21 cellular contexts compared by ENCODE assay signal in the genomic region with DNA sequence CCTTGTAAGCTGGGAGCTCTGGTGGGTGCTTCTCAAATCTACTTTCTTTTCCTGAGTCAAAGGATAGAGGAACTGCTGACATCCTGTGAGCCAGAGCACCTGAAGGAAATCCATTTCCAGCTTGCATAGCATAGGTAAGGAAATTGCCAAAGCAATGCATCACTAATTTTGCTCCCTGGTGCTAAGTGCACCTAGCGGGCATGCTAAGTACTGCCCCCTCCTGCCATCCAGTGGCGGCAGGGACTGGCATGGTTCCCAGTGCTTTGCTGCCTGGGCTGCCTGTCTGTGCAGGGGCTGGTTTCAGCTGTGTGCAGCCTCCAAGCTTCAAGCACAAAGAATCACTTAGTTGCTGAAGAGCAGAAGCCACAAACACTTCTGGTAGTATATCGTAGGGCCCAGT.
DNase-seq lines count a peak whose midpoint lies in the region; ATAC-seq and TF ChIP-seq lines count a peak whose summit lies in the region.
"Had no signal": no experiment of that assay in that cellular context is flagged by ENCODE, and none has a peak within 500 bp of the region (broad histone marks: within the 10 kb centered on the region; RNA-seq: fewer than 3 reads in every experiment).

No MANE protein-coding gene starts in this region.

- H3K4me3 ChIP-seq in thyroid gland (replicated peaks in 1 of 3) (no peak overlapping the region), PC-9 (no peak overlapping the region), adrenal gland (no peak overlapping the region)
- H3K4me3 ChIP-seq: ascending aorta, colonic mucosa, Peyer's patch, prostate gland, uterus had no signal

- H3K4me2 ChIP-seq in PC-9 = no peak overlapping the region

- no peaks in the 10 kb centered on the region for H3K9me2 ChIP-seq in PC-9 (ENCODE audit: insufficient read depth)

- no peaks in the 10 kb centered on the region for H3K79me2 ChIP-seq in PC-9 (ENCODE audit: low read depth)

- TF ChIP-seq POLR2A in thyroid gland (IDR thresholded peaks at IDR 0.05) (no peak), adrenal gland (IDR thresholded peaks at IDR 0.05) (no peak)

- peaks cover 10% of the 10 kb centered on the region for H3K4me1 Mint-ChIP-seq in activated naive CD8-positive, alpha-beta T cell treated with anti-CD3 and anti-CD28 coated beads for 36 hours
- no peaks in the 10 kb centered on the region for H3K4me1 Mint-ChIP-seq in activated naive CD8-positive, alpha-beta T cell treated with anti-CD3 and anti-CD28 coated beads, Interleukin-2, amount 50 U/mL, for 24 hours
- H3K4me1 Mint-ChIP-seq: activated T-helper 17 cell treated with anti-CD3 and anti-CD28 coated beads, Interleukin-2, amount 50 U/mL, for 72 hours had no signal

- peaks cover 20% of the 10 kb centered on the region for H3K36me3 Mint-ChIP-seq in activated naive CD8-positive, alpha-beta T cell treated with anti-CD3 and anti-CD28 coated beads for 36 hours
- peaks cover 11% of the 10 kb centered on the region for H3K36me3 Mint-ChIP-seq in activated naive CD8-positive, alpha-beta T cell treated with anti-CD3 and anti-CD28 coated beads, Interleukin-2, amount 50 U/mL, for 24 hours (ENCODE audit: low read depth)
- H3K36me3 Mint-ChIP-seq in activated naive CD4-positive, alpha-beta T cell treated with anti-CD3 and anti-CD28 coated beads, Interleukin-2, amount 50 U/mL, for 72 hours = peaks cover 10 to 18% of the 10 kb centered on the region in 2 donors

- no peaks in the 10 kb centered on the region for H3K27me3 Mint-ChIP-seq in activated naive CD8-positive, alpha-beta T cell treated with anti-CD3 and anti-CD28 coated beads for 36 hours
- H3K27me3 Mint-ChIP-seq in activated naive CD8-positive, alpha-beta T cell treated with anti-CD3 and anti-CD28 coated beads, Interleukin-2, amount 50 U/mL, for 24 hours = no peaks in the 10 kb centered on the region
- H3K27me3 Mint-ChIP-seq: activated T-helper 17 cell treated with anti-CD3 and anti-CD28 coated beads, Interleukin-2, amount 50 U/mL, for 72 hours; naive thymus-derived CD8-positive, alpha-beta T cell; stimulated activated naive CD8-positive, alpha-beta T cell treated with anti-CD3 and anti-CD28 coated beads, Interleukin-15, amount 100 ng/mL, for 72 hours had no signal

- H3K9me3 ChIP-seq in thyroid gland (no peaks in the 10 kb centered on the region), PC-9 (ENCODE audit: insufficient read depth, low read depth) (no peaks in the 10 kb centered on the region), adrenal gland (replicated peaks in 1 of 3) (no peaks in the 10 kb centered on the region)
- H3K9me3 ChIP-seq: colonic mucosa, Peyer's patch, prostate gland had no signal

- CTCF ChIA-PET in PC-9 (lab: Charles Lee) = no interaction called here

- no peaks in the 10 kb centered on the region for H4K20me1 ChIP-seq in PC-9 (ENCODE audit: insufficient read depth)

- H2AFZ ChIP-seq in PC-9 = no peak overlapping the region

- no peak for ATAC-seq in activated naive CD8-positive, alpha-beta T cell treated with anti-CD3 and anti-CD28 coated beads, Interleukin-2, amount 50 U/mL, for 24 hours
- no peak for ATAC-seq in activated naive CD4-positive, alpha-beta T cell treated with anti-CD3 and anti-CD28 coated beads, Interleukin-2, amount 50 U/mL, for 72 hours
- ATAC-seq: activated T-helper 17 cell treated with anti-CD3 and anti-CD28 coated beads, Interleukin-2, amount 50 U/mL, for 72 hours; left ventricle myocardium superior; naive thymus-derived CD8-positive, alpha-beta T cell; stimulated activated naive CD8-positive, alpha-beta T cell treated with anti-CD3 and anti-CD28 coated beads, Interleukin-15, amount 100 ng/mL, for 72 hours had no signal

- POLR2A ChIA-PET in PC-9 (lab: Charles Lee; ENCODE audit: unreplicated experiment) = no interaction called here

- H3F3A ChIP-seq in PC-9 (ENCODE audit: insufficient read depth, low read depth) = no peaks in the 10 kb centered on the region

- TF ChIP-seq CTCF in thyroid gland (IDR thresholded peaks at IDR 0.05) = peak; percentile 27 to 79 (median 65)
- TF ChIP-seq CTCF in PC-9 (conservative IDR thresholded peaks at IDR 0.05) = no peak
- no peak for TF ChIP-seq CTCF in adrenal gland (IDR thresholded peaks at IDR 0.05)

- 36 to 51% methylated on average over 3 of the region's 3 CpGs for WGBS in thyroid gland, 2 donors
- WGBS in adrenal gland, 4 donors = 85 to 100% (median 93%) methylated on average over 3 of the region's 3 CpGs

- no peak overlapping the region for H3K4me3 Mint-ChIP-seq in activated naive CD8-positive, alpha-beta T cell treated with anti-CD3 and anti-CD28 coated beads for 36 hours
- no peak overlapping the region for H3K4me3 Mint-ChIP-seq in activated naive CD8-positive, alpha-beta T cell treated with anti-CD3 and anti-CD28 coated beads, Interleukin-2, amount 50 U/mL, for 24 hours
- H3K4me3 Mint-ChIP-seq: activated T-helper 17 cell treated with anti-CD3 and anti-CD28 coated beads, Interleukin-2, amount 50 U/mL, for 72 hours; naive thymus-derived CD8-positive, alpha-beta T cell; stimulated activated naive CD8-positive, alpha-beta T cell treated with anti-CD3 and anti-CD28 coated beads, Interleukin-15, amount 100 ng/mL, for 72 hours had no signal

- peak; percentile 4 for DNase-seq in activated naive CD8-positive, alpha-beta T cell treated with anti-CD3 and anti-CD28 coated beads for 36 hours
- DNase-seq in activated naive CD8-positive, alpha-beta T cell treated with anti-CD3 and anti-CD28 coated beads, Interleukin-2, amount 50 U/mL, for 24 hours = no peak
- DNase-seq in RPMI8226 = peak; percentile 56
- DNase-seq in hippocampal formation (lab: John Stamatoyannopoulos, UW) = peak; percentile 49 to 72
- peak; percentile 87 to 91 for DNase-seq in thyroid gland
- DNase-seq in PC-9 = no peak
- DNase-seq in adrenal gland = no peak
- no peak for DNase-seq in activated naive CD4-positive, alpha-beta T cell treated with anti-CD3 and anti-CD28 coated beads, Interleukin-2, amount 50 U/mL, for 72 hours (ENCODE audit: low spot score in 2 of 2)
- DNase-seq: colonic mucosa; GDM1; KBM-7; left ventricle myocardium superior; NCI-H1436; NCI-H524 treated with DMSO at 0.1 percent for 48 hours; Peyer's patch; stimulated activated naive CD8-positive, alpha-beta T cell treated with anti-CD3 and anti-CD28 coated beads, Interleukin-15, amount 100 ng/mL, for 72 hours; uterus had no signal

- H3K4me1 ChIP-seq in thyroid gland (no peaks in the 10 kb centered on the region), PC-9 (replicated peaks; ENCODE audit: insufficient read depth) (no peaks in the 10 kb centered on the region), adrenal gland (replicated peaks in 1 of 2) (no peaks in the 10 kb centered on the region)
- H3K4me1 ChIP-seq: ascending aorta, colonic mucosa, Peyer's patch, prostate gland, uterus had no signal

- H3K36me3 ChIP-seq in thyroid gland = no peaks in the 10 kb centered on the region
- no peaks in the 10 kb centered on the region for H3K36me3 ChIP-seq in PC-9 (ENCODE audit: low read depth)
- H3K36me3 ChIP-seq in adrenal gland (replicated peaks in 1 of 2) = no peaks in the 10 kb centered on the region
- H3K36me3 ChIP-seq: colonic mucosa, Peyer's patch, prostate gland, uterus had no signal

- no peak overlapping the region for H3K27ac Mint-ChIP-seq in activated naive CD8-positive, alpha-beta T cell treated with anti-CD3 and anti-CD28 coated beads for 36 hours
- H3K27ac Mint-ChIP-seq in activated naive CD8-positive, alpha-beta T cell treated with anti-CD3 and anti-CD28 coated beads, Interleukin-2, amount 50 U/mL, for 24 hours = no peak overlapping the region
- H3K27ac Mint-ChIP-seq in activated naive CD4-positive, alpha-beta T cell treated with anti-CD3 and anti-CD28 coated beads, Interleukin-2, amount 50 U/mL, for 72 hours = no peak overlapping the region
- H3K27ac Mint-ChIP-seq: activated T-helper 17 cell treated with anti-CD3 and anti-CD28 coated beads, Interleukin-2, amount 50 U/mL, for 72 hours; naive thymus-derived CD8-positive, alpha-beta T cell; stimulated activated naive CD8-positive, alpha-beta T cell treated with anti-CD3 and anti-CD28 coated beads, Interleukin-15, amount 100 ng/mL, for 72 hours had no signal

- no peaks in the 10 kb centered on the region for H3K27me3 ChIP-seq in thyroid gland
- H3K27me3 ChIP-seq in PC-9 (ENCODE audit: insufficient read depth, low read depth) = no peaks in the 10 kb centered on the region
- H3K27me3 ChIP-seq in adrenal gland = no peaks in the 10 kb centered on the region
- H3K27me3 ChIP-seq: ascending aorta, colonic mucosa, Peyer's patch, uterus had no signal

- no TSS peak for BruUV-seq in PC-9 (replicated peaks; lab: Mats Ljungman, UMichigan)

- H3K9me3 Mint-ChIP-seq in activated naive CD8-positive, alpha-beta T cell treated with anti-CD3 and anti-CD28 coated beads for 36 hours = no peaks in the 10 kb centered on the region
- peaks cover 4% of the 10 kb centered on the region for H3K9me3 Mint-ChIP-seq in activated naive CD8-positive, alpha-beta T cell treated with anti-CD3 and anti-CD28 coated beads, Interleukin-2, amount 50 U/mL, for 24 hours
- H3K9me3 Mint-ChIP-seq in activated naive CD4-positive, alpha-beta T cell treated with anti-CD3 and anti-CD28 coated beads, Interleukin-2, amount 50 U/mL, for 72 hours = no peaks in the 10 kb centered on the region
- H3K9me3 Mint-ChIP-seq: activated T-helper 17 cell treated with anti-CD3 and anti-CD28 coated beads, Interleukin-2, amount 50 U/mL, for 72 hours had no signal

- intact Hi-C loops in thyroid gland (cut with DNase I) = no loop called here
- intact Hi-C loops in PC-9 (cut with micrococcal nuclease; ENCODE audit: unreplicated experiment) = no loop called here
- intact Hi-C loops in adrenal gland (cut with DNase I) = no loop called here

- H3K27ac ChIP-seq in thyroid gland (no peak overlapping the region), PC-9 (no peak overlapping the region), adrenal gland (no peak overlapping the region)
- H3K27ac ChIP-seq: ascending aorta, colonic mucosa, Peyer's patch, prostate gland, uterus had no signal

Comparison
In these comparisons a context has a peak if more than half of its experiments do, and no peak if none do; other contexts are left out.
1. DNase-seq: peak in activated naive CD8-positive, alpha-beta T cell treated with anti-CD3 and anti-CD28 coated beads for 36 hours (single experiment), RPMI8226 (single experiment), hippocampal formation (2 of 2) and thyroid gland (2 of 2); none in activated naive CD8-positive, alpha-beta T cell treated with anti-CD3 and anti-CD28 coated beads, Interleukin-2, amount 50 U/mL, for 24 hours (single experiment), PC-9 (0 of 2), adrenal gland (0 of 7) and activated naive CD4-positive, alpha-beta T cell treated with anti-CD3 and anti-CD28 coated beads, Interleukin-2, amount 50 U/mL, for 72 hours (0 of 2).
2. CTCF ChIP-seq: peak in thyroid gland (6 of 6); none in PC-9 (single experiment) and adrenal gland (0 of 6).